Comparison of ENCODE assay signal across 9 cellular contexts in the genomic region with DNA sequence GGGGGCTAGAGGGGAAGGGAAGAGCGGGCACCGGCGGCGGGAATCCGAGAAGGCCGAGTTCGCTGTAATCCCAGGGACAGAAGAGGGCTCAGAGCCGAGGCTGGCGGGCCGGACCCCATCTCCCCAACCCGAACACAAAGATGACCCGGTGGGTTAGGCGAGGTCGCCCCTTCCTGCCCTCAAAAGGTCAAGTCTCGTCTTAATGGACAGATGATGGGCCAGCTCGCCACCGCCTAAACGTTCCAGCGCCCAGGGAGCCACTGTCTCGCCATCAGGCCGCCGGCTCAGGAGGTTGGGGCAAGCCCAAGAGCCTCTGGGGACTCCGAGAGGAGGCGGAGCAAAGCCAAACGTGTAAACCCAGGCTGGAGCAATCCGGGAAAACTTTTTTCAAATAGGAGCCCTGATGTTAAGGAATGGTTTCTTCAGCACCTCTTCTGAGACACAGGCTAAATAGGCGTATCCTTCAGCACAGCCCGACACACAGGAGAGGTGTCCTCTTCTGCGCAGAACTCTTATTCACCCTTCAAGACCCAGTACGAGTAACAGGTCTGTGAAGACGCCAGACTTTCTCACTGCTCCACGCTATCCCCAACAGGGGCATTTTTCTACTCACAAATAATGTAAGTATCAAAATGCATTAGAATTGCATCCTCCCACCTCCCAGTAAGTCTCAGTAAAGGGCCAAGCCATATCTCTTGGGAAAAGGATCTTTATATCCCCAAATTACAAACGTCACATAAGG. TPM values are rescaled to one million over a fixed set of nuclear protein-coding genes. Genes with fewer than 3 reads are reported as not detected.
DNase-seq lines count a peak whose midpoint lies in the region; ATAC-seq and TF ChIP-seq lines count a peak whose summit lies in the region.
"Had no signal": no experiment of that assay in that cellular context is flagged by ENCODE, and none has a peak within 500 bp of the region (broad histone marks: within the 10 kb centered on the region; RNA-seq: fewer than 3 reads in every experiment).

No MANE protein-coding gene starts in this region.

- no peak overlapping the region for H3K14ac ChIP-seq in trophoblast cell (ENCODE audit: low read length)

- H3K9ac ChIP-seq in OCI-LY1 (ENCODE audit: low read length) (no peak overlapping the region), trophoblast cell (ENCODE audit: low read length) (no peak overlapping the region)
- H3K9ac ChIP-seq: KMS-11 had no signal

- H4K12ac ChIP-seq in trophoblast cell (ENCODE audit: low read depth, low read length): no peak overlapping the region

- H3K27me3 ChIP-seq in DOHH2 (ENCODE audit: control insufficient read depth, low read length): peaks cover 43% of the 10 kb centered on the region
- H3K27me3 ChIP-seq in OCI-LY1 (ENCODE audit: insufficient read depth, low read length): no peaks in the 10 kb centered on the region
- peaks cover 57% of the 10 kb centered on the region for H3K27me3 ChIP-seq in trophoblast cell (ENCODE audit: insufficient read depth, low read length)

- H2BK5ac ChIP-seq in trophoblast cell (ENCODE audit: low read depth, low read length, poor library complexity): no peak overlapping the region

- peak overlapping the region; percentile 41 for H3K4me2 ChIP-seq in DOHH2 (ENCODE audit: low read length)
- H3K4me2 ChIP-seq in OCI-LY1 (ENCODE audit: low read length): peak overlapping the region; percentile 44
- H3K4me2 ChIP-seq in trophoblast cell (ENCODE audit: low read length): peak overlapping the region; percentile 73

- TF ChIP-seq CTCF in DOHH2 (IDR thresholded peaks at IDR 0.05; ENCODE audit: low read depth, low read length, poor library complexity, severe bottlenecking): no peak
- TF ChIP-seq CTCF in OCI-LY1 (IDR thresholded peaks at IDR 0.05; ENCODE audit: low read length): no peak
- TF ChIP-seq CTCF in fibroblast of pulmonary artery (IDR thresholded peaks at IDR 0.05; ENCODE audit: low read length, missing control alignments): no peak

- H3K4ac ChIP-seq in trophoblast cell (ENCODE audit: low read depth, low read length): no peak overlapping the region

- no peak overlapping the region for H4K8ac ChIP-seq in trophoblast cell (ENCODE audit: low read depth, low read length)

- H2BK12ac ChIP-seq in trophoblast cell (ENCODE audit: low read length): no peak overlapping the region

- no peak overlapping the region for H2BK120ac ChIP-seq in trophoblast cell (ENCODE audit: insufficient read depth, low read length, poor library complexity)

- H3K9me3 ChIP-seq in DOHH2 (ENCODE audit: control insufficient read depth, insufficient read depth, low read length): no peaks in the 10 kb centered on the region
- H3K9me3 ChIP-seq in OCI-LY1 (ENCODE audit: low read length): no peaks in the 10 kb centered on the region
- peaks cover 5% of the 10 kb centered on the region for H3K9me3 ChIP-seq in trophoblast cell (ENCODE audit: insufficient read depth, low read depth, low read length)

- no peak overlapping the region for H2AK5ac ChIP-seq in trophoblast cell (ENCODE audit: low read length)

- H4K20me1 ChIP-seq in DOHH2 (ENCODE audit: control insufficient read depth, insufficient read depth, low read depth, low read length) (no peaks in the 10 kb centered on the region; the same call in 1 of the 2 replicates), OCI-LY1 (ENCODE audit: insufficient read depth, low read length) (no peaks in the 10 kb centered on the region)

- no peak overlapping the region for H2AFZ ChIP-seq in OCI-LY1 (ENCODE audit: low read length)
- peak overlapping the region; percentile 35 for H2AFZ ChIP-seq in trophoblast cell (ENCODE audit: insufficient read depth, low read length, poor library complexity)

- H4K91ac ChIP-seq in trophoblast cell (ENCODE audit: low read depth, low read length): no peak overlapping the region

- H3K27ac ChIP-seq in DOHH2 (ENCODE audit: low read depth, low read length) (no peak overlapping the region), OCI-LY1 (ENCODE audit: low read depth, low read length, poor library complexity, severe bottlenecking) (no peak overlapping the region), trophoblast cell (ENCODE audit: low read depth, low read length) (no peak overlapping the region)
- H3K27ac ChIP-seq: KMS-11 had no signal

- H3K23ac ChIP-seq in trophoblast cell (ENCODE audit: low read length): no peak overlapping the region

- no peaks in the 10 kb centered on the region for H3K79me1 ChIP-seq in trophoblast cell (ENCODE audit: low read length)

- H3K4me1 ChIP-seq in DOHH2 (ENCODE audit: control insufficient read depth, low read length): no peaks in the 10 kb centered on the region
- no peaks in the 10 kb centered on the region for H3K4me1 ChIP-seq in OCI-LY1 (ENCODE audit: insufficient read depth, low read length, severe bottlenecking)
- H3K4me1 ChIP-seq in trophoblast cell (ENCODE audit: control insufficient read depth in 1 of 2, insufficient read depth in 2 of 2, low read length in 2 of 2): peaks cover 10 to 11% of the 10 kb centered on the region in 2 experiments

- ATAC-seq in HG02588 (IDR thresholded peaks at IDR 0.05; ENCODE audit: unreplicated experiment) (no peak), GM19324 (IDR thresholded peaks at IDR 0.05; ENCODE audit: low FRiP score, unreplicated experiment) (no peak)

- H3K4me3 ChIP-seq in DOHH2 (ENCODE audit: low read length) (peak overlapping the region; percentile 19; the same call in 1 of the 2 replicates), OCI-LY1 (ENCODE audit: low read depth, low read length, poor library complexity, severe bottlenecking) (peak overlapping the region; percentile 32), fibroblast of pulmonary artery (replicated peaks; ENCODE audit: low read depth, low read length) (peak overlapping the region; percentile 59), trophoblast cell (ENCODE audit: low read depth, low read length) (peak overlapping the region; percentile 59)

- H3K36me3 ChIP-seq in DOHH2 (ENCODE audit: control insufficient read depth, low read length) (peaks cover 4% of the 10 kb centered on the region; the same call in 1 of the 2 replicates), OCI-LY1 (ENCODE audit: insufficient read depth, low read length) (peaks cover 7% of the 10 kb centered on the region), trophoblast cell (ENCODE audit: control insufficient read depth in 1 of 2, insufficient read depth in 2 of 2, low read length in 2 of 2) (no peaks in the 10 kb centered on the region)

- H3F3A ChIP-seq in DOHH2 (ENCODE audit: control insufficient read depth, insufficient read depth) (peaks cover 8% of the 10 kb centered on the region), OCI-LY1 (ENCODE audit: insufficient read depth, low read length) (no peaks in the 10 kb centered on the region)

- no peak for DNase-seq in fibroblast of pulmonary artery (ENCODE audit: low read depth)
- DNase-seq in trophoblast cell: no peak
- DNase-seq in kidney glomerular epithelial cell (lab: John Stamatoyannopoulos, UW): no peak
- no peak for DNase-seq in occipital lobe (lab: John Stamatoyannopoulos, UW)

- H3K79me2 ChIP-seq in DOHH2 (ENCODE audit: control insufficient read depth, low read length) (no peaks in the 10 kb centered on the region), OCI-LY1 (ENCODE audit: insufficient read depth, low read length) (no peaks in the 10 kb centered on the region), trophoblast cell (ENCODE audit: control insufficient read depth, insufficient read depth, low read length, poor library complexity) (no peaks in the 10 kb centered on the region)

- no CpG with 5 or more reads among the region's 33 CpGs for WGBS in trophoblast cell (ENCODE audit: extremely low coverage, insufficient coverage, insufficient read length)

- no peaks in the 10 kb centered on the region for H3K9me2 ChIP-seq in DOHH2 (replicated peaks; ENCODE audit: control insufficient read depth, low read length)
- H3K9me2 ChIP-seq in OCI-LY1 (ENCODE audit: low read depth, low read length): no peaks in the 10 kb centered on the region

- no peak overlapping the region for H3K18ac ChIP-seq in trophoblast cell (ENCODE audit: low read length)

RNA-seq across cellular contexts. Expression of a gene that starts 6.3 kb away (rescaled TPM):
- polyA plus RNA-seq in trophoblast cell (2013): 0.07 and 0.08 TPM in 2 replicates
- under 0.01 TPM for total RNA-seq in occipital lobe

RNA-seq across cellular contexts. Expression of a gene that starts 49.3 kb away (rescaled TPM):
- 11.4 and 12.0 TPM in 2 replicates for polyA plus RNA-seq in trophoblast cell (2013)
- total RNA-seq in occipital lobe: 76.0 TPM
